21 cellular contexts compared by ENCODE assay signal in genomic region chr5:58666141-58666540, GRCh38.
"Had no signal": no experiment of that assay in that cellular context is flagged by ENCODE, and none has a peak within 500 bp of the region (broad histone marks: within the 10 kb centered on the region; RNA-seq: fewer than 3 reads in every experiment).

No MANE protein-coding gene starts in this region.

- H3K4me1 ChIP-seq: foreskin keratinocyte, psoas muscle, right atrium auricular region had no signal

- H3K4me3 ChIP-seq: coronary artery, pancreas, psoas muscle, right atrium auricular region, tibial artery had no signal

- H3K36me3 Mint-ChIP-seq: activated naive CD8-positive, alpha-beta T cell treated with anti-CD3 and anti-CD28 coated beads for 36 hours; immature natural killer cell; natural killer cell had no signal

- H3K4me3 Mint-ChIP-seq: activated B cell treated with CpG ODN at 0.5 μM for 24 hours; activated CD4-positive, alpha-beta T cell treated with anti-CD3 and anti-CD28 coated beads for 36 hours; activated naive CD8-positive, alpha-beta T cell treated with anti-CD3 and anti-CD28 coated beads for 36 hours; central memory CD8-positive, alpha-beta T cell; immature natural killer cell; natural killer cell; stimulated activated naive CD8-positive, alpha-beta T cell treated with anti-CD3 and anti-CD28 coated beads, Interleukin-15, amount 100 ng/mL, for 72 hours; T-helper 17 cell had no signal

- DNase-seq: activated B cell treated with CpG ODN at 0.5 μM for 24 hours; activated CD4-positive, alpha-beta T cell treated with anti-CD3 and anti-CD28 coated beads for 36 hours; activated CD4-positive, alpha-beta T cell treated with anti-CD3 and anti-CD28 coated beads, Interleukin-2, amount 50 U/mL, for 48 hours; activated naive CD4-positive, alpha-beta T cell treated with Interleukin-2 at 50 U/mL for 16 hours; activated naive CD8-positive, alpha-beta T cell treated with anti-CD3 and anti-CD28 coated beads for 36 hours; activated T-cell treated with anti-CD3 and anti-CD28 coated beads, Interleukin-2, amount 50 U/mL, for 48 hours; erythroblast; foreskin keratinocyte; immature natural killer cell; midbrain; natural killer cell; pancreas; psoas muscle; stimulated activated CD4-positive, alpha-beta T cell treated with anti-CD3 and anti-CD28 coated beads, Interleukin-12 subunit alpha, Interleukin-12 subunit beta, amount 100 ng/mL, for 4 hours; stimulated activated naive CD8-positive, alpha-beta T cell treated with anti-CD3 and anti-CD28 coated beads, Interleukin-15, amount 100 ng/mL, for 72 hours; T-helper 17 cell; tibial artery had no signal

- H3K9me3 Mint-ChIP-seq: activated naive CD8-positive, alpha-beta T cell treated with anti-CD3 and anti-CD28 coated beads for 36 hours; stimulated activated naive CD8-positive, alpha-beta T cell treated with anti-CD3 and anti-CD28 coated beads, Interleukin-15, amount 100 ng/mL, for 72 hours had no signal

- H3K9me3 ChIP-seq: pancreas, psoas muscle, tibial artery had no signal

- H3K27me3 Mint-ChIP-seq: activated CD4-positive, alpha-beta T cell treated with anti-CD3 and anti-CD28 coated beads for 36 hours; activated naive CD8-positive, alpha-beta T cell treated with anti-CD3 and anti-CD28 coated beads for 36 hours; central memory CD8-positive, alpha-beta T cell; stimulated activated naive CD8-positive, alpha-beta T cell treated with anti-CD3 and anti-CD28 coated beads, Interleukin-15, amount 100 ng/mL, for 72 hours had no signal

- H3K4me1 Mint-ChIP-seq: activated B cell treated with CpG ODN at 0.5 μM for 24 hours; activated CD4-positive, alpha-beta T cell treated with anti-CD3 and anti-CD28 coated beads for 36 hours; activated naive CD8-positive, alpha-beta T cell treated with anti-CD3 and anti-CD28 coated beads for 36 hours; central memory CD8-positive, alpha-beta T cell; immature natural killer cell; natural killer cell; stimulated activated naive CD8-positive, alpha-beta T cell treated with anti-CD3 and anti-CD28 coated beads, Interleukin-15, amount 100 ng/mL, for 72 hours had no signal

- H3K27ac ChIP-seq: foreskin keratinocyte, pancreas, psoas muscle, tibial artery had no signal

- H3K27me3 ChIP-seq: pancreas, right atrium auricular region, tibial artery had no signal

- ATAC-seq: activated CD4-positive, alpha-beta T cell treated with anti-CD3 and anti-CD28 coated beads for 36 hours; foreskin keratinocyte; left lobe of liver; natural killer cell; pancreas; psoas muscle; stimulated activated naive CD8-positive, alpha-beta T cell treated with anti-CD3 and anti-CD28 coated beads, Interleukin-15, amount 100 ng/mL, for 72 hours; T-helper 17 cell had no signal

- H3K27ac Mint-ChIP-seq: activated B cell treated with CpG ODN at 0.5 μM for 24 hours; activated CD4-positive, alpha-beta T cell treated with anti-CD3 and anti-CD28 coated beads for 36 hours; activated naive CD8-positive, alpha-beta T cell treated with anti-CD3 and anti-CD28 coated beads for 36 hours; immature natural killer cell; natural killer cell; stimulated activated naive CD8-positive, alpha-beta T cell treated with anti-CD3 and anti-CD28 coated beads, Interleukin-15, amount 100 ng/mL, for 72 hours; T-helper 17 cell had no signal

- H3K36me3 ChIP-seq: pancreas, right atrium auricular region, tibial artery had no signal
